8 cellular contexts compared by ENCODE assay signal in genomic region chr14:50116221-50116956, GRCh38. TPM values are rescaled to one million over a fixed set of nuclear protein-coding genes. Genes with fewer than 3 reads are reported as not detected.
DNase-seq lines count a peak whose midpoint lies in the region; ATAC-seq and TF ChIP-seq lines count a peak whose summit lies in the region.

VCPKMT (minus strand) TSS chr14:50116572; CDS start chr14:50116552, 20 bp downstream.

- intact Hi-C loops in mucosa of descending colon (cut with DNase I, micrococcal nuclease), result no loop called here

- peak within 1 kb of the TSS; percentile 82 for H3K4me3 ChIP-seq in epithelial cell of proximal tubule (ENCODE audit: low read depth, low read length)
- peak within 1 kb of the TSS; percentile 59 for H3K4me3 ChIP-seq in mucosa of descending colon

- DNase-seq in DMS153 treated with DMSO at 0.1 percent for 48 hours (lab: John Stamatoyannopoulos, UW; ENCODE audit: unreplicated experiment) (peak; percentile 89), OCI-M2 (lab: John Stamatoyannopoulos, UW; ENCODE audit: unreplicated experiment) (peak; percentile 73), activated T-cell treated with anti-CD3 and anti-CD28 coated beads for 4 hours (peak; percentile 96), epithelial cell of proximal tubule (ENCODE audit: low read depth) (peak; percentile 13), mucosa of descending colon (peak; percentile 97)
- DNase-seq in stimulated activated CD8-positive, alpha-beta memory T cell treated with anti-CD3 and anti-CD28 coated beads, Interleukin-4, amount 100 ng/mL, for 1 hour (ENCODE audit: low read depth in 2 of 2, low spot score in 1 of 2), result peak; percentile 90 to 91

- TF ChIP-seq RAD21 in Ishikawa (IDR thresholded peaks at IDR 0.05; ENCODE audit: low read depth), result no peak

- TF ChIP-seq CTCF in epithelial cell of proximal tubule (conservative IDR thresholded peaks at IDR 0.05; ENCODE audit: low read depth, low read length), result no peak
- TF ChIP-seq CTCF in mucosa of descending colon (IDR thresholded peaks at IDR 0.05), result no peak

- peak; percentile 31; the same call in 1 of the 2 replicates for TF ChIP-seq EP300 in Ishikawa (IDR thresholded peaks at IDR 0.05; ENCODE audit: borderline replicate concordance)

- H3K9me3 ChIP-seq in mucosa of descending colon, result no peaks in the 10 kb centered on the region

- ATAC-seq in GM21619 (IDR thresholded peaks at IDR 0.05; ENCODE audit: unreplicated experiment) (peak; percentile 96), mucosa of descending colon (peak; percentile 100)

- peaks cover 20% of the 10 kb centered on the region for H3K4me1 ChIP-seq in mucosa of descending colon (ENCODE audit: low read depth)

- peaks cover 3% of the 10 kb centered on the region for H3K36me3 ChIP-seq in mucosa of descending colon (ENCODE audit: low read depth)

TF ChIP-seq in Ishikawa, 13 proteins besides CTCF, POLR2A, EP300 and RAD21:
- TF ChIP-seq NFIC (IDR thresholded peaks at IDR 0.05) (peak; percentile 44), EGR1 (IDR thresholded peaks at IDR 0.05) (peak; percentile 54), YY1 (IDR thresholded peaks at IDR 0.05; ENCODE audit: low read depth) (peak; percentile 98), TCF12 (IDR thresholded peaks at IDR 0.05; ENCODE audit: low read depth) (peak; percentile 55; the same call in 1 of the 2 replicates), CEBPB (IDR thresholded peaks at IDR 0.05) (no peak), TEAD4 (IDR thresholded peaks at IDR 0.05) (0 out of 2 replicates have a peak, but pooled peaks have one; percentile 14), CREB1 (IDR thresholded peaks at IDR 0.05; ENCODE audit: low read depth) (peak; percentile 93), ZBTB7A (IDR thresholded peaks at IDR 0.05; ENCODE audit: low read depth) (no peak), FOXM1 (IDR thresholded peaks at IDR 0.05; ENCODE audit: borderline replicate concordance, low read depth) (peak; percentile 17; the same call in 1 of the 2 replicates), USF1 (IDR thresholded peaks at IDR 0.05) (no peak), TAF1 (IDR thresholded peaks at IDR 0.05; ENCODE audit: low read depth) (peak; percentile 98), MAX (IDR thresholded peaks at IDR 0.05) (peak; percentile 87), REST (IDR thresholded peaks at IDR 0.05; ENCODE audit: low read depth) (no peak)

RNA-seq across cellular contexts. Expression of gene VCPKMT, which starts in this region (rescaled TPM):
- total RNA-seq in epithelial cell of proximal tubule (3.9 and 5.6 TPM in 2 replicates), mucosa of descending colon (1 to 10 TPM; 5.9 to 8.9 (median 6.9) TPM)

Comparison
In these comparisons a context has a peak if more than half of its experiments do, and no peak if none do; other contexts are left out.
1. Peak in every context shown above with its lines: DNase-seq, ATAC-seq and H3K4me3 ChIP-seq.
2. DNase-seq: peak in every context shown above with its lines; median percentile 97 in mucosa of descending colon; 96 in activated T-cell treated with anti-CD3 and anti-CD28 coated beads for 4 hours; 90 in stimulated activated CD8-positive, alpha-beta memory T cell treated with anti-CD3 and anti-CD28 coated beads, Interleukin-4, amount 100 ng/mL, for 1 hour; 89 in DMS153 treated with DMSO at 0.1 percent for 48 hours; 73 in OCI-M2; 13 in epithelial cell of proximal tubule.